35 cellular contexts compared by ENCODE assay signal in genomic region chr6:101199441-101199840, GRCh38.
"Had no signal": no experiment of that assay in that cellular context is flagged by ENCODE, and none has a peak within 500 bp of the region (broad histone marks: within the 10 kb centered on the region; RNA-seq: fewer than 3 reads in every experiment).

No MANE protein-coding gene starts in this region.

- H3K9me3 Mint-ChIP-seq: activated B cell treated with CpG ODN at 0.5 μM for 24 hours; activated CD4-positive, alpha-beta T cell treated with anti-CD3 and anti-CD28 coated beads, Interleukin-2, amount 10 ng/mL, durations not matched to agents 24 days and 14 days; activated CD8-positive, alpha-beta T cell treated with anti-CD3 and anti-CD28 coated beads for 36 hours; activated naive CD8-positive, alpha-beta T cell treated with anti-CD3 and anti-CD28 coated beads for 36 hours; activated T-cell treated with anti-CD3 and anti-CD28 coated beads, Interleukin-2, amount 50 U/mL, for 4 hours; activated T-cell treated with anti-CD3 and anti-CD28 coated beads, Interleukin-2, amount 50 U/mL, for 72 hours; activated T-helper 1 cell treated with anti-CD3 and anti-CD28 coated beads, Interleukin-12 subunit alpha, Interleukin-12 subunit beta, Interleukin-2, Interleukin-4 antibody, amounts not matched to agents 30 ng/mL and 10 ng/mL and 1 ng/mL, durations not matched to agents 14 hours and 24 hours and 36 hours; T-helper 1 cell treated with Interleukin-12 subunit alpha and Interleukin-12 subunit beta and Interleukin-4 antibody, amounts not matched to agents 30 μg/mL and 1 μg/mL, for 36 hours; T-helper 2 cell treated with Interferon-gamma antibody and Interleukin-4, amounts not matched to agents 5 μg/mL and 100 μg/mL, for 36 hours had no signal

- H3K4me3 Mint-ChIP-seq: activated B cell treated with CpG ODN at 0.5 μM for 24 hours; activated CD4-positive, alpha-beta memory T cell treated with anti-CD3 and anti-CD28 coated beads for 36 hours; activated CD4-positive, alpha-beta T cell treated with anti-CD3 and anti-CD28 coated beads, Interleukin-2, amount 10 ng/mL, durations not matched to agents 24 days and 14 days; activated CD8-positive, alpha-beta T cell treated with anti-CD3 and anti-CD28 coated beads for 36 hours; activated naive CD4-positive, alpha-beta T cell treated with anti-CD3 and anti-CD28 coated beads for 36 hours; activated naive CD8-positive, alpha-beta T cell treated with anti-CD3 and anti-CD28 coated beads for 36 hours; activated T-cell treated with anti-CD3 and anti-CD28 coated beads, Interleukin-2, amount 50 U/mL, for 4 hours; activated T-cell treated with anti-CD3 and anti-CD28 coated beads, Interleukin-2, amount 50 U/mL, for 72 hours; activated T-helper 1 cell treated with anti-CD3 and anti-CD28 coated beads, Interleukin-12 subunit alpha, Interleukin-12 subunit beta, Interleukin-2, Interleukin-4 antibody, amounts not matched to agents 30 ng/mL and 10 ng/mL and 1 ng/mL, durations not matched to agents 14 hours and 24 hours and 36 hours; activated T-helper 17 cell treated with anti-CD3 and anti-CD28 coated beads, Interleukin-2, amount 50 U/mL, for 72 hours; T-helper 1 cell treated with Interleukin-12 subunit alpha and Interleukin-12 subunit beta and Interleukin-4 antibody, amounts not matched to agents 30 μg/mL and 1 μg/mL, for 36 hours; T-helper 2 cell treated with Interferon-gamma antibody and Interleukin-4, amounts not matched to agents 5 μg/mL and 100 μg/mL, for 36 hours had no signal

- ATAC-seq: activated CD8-positive, alpha-beta T cell treated with anti-CD3 and anti-CD28 coated beads for 36 hours; activated naive CD4-positive, alpha-beta T cell treated with anti-CD3 and anti-CD28 coated beads, Interleukin-2, amount 50 U/mL, for 72 hours; activated T-cell treated with anti-CD3 and anti-CD28 coated beads, Interleukin-2, amount 50 U/mL, for 4 hours; activated T-cell treated with anti-CD3 and anti-CD28 coated beads, Interleukin-2, amount 50 U/mL, for 72 hours; activated T-helper 17 cell treated with anti-CD3 and anti-CD28 coated beads, Interleukin-2, amount 50 U/mL, for 72 hours; body of pancreas had no signal

- H3K4me1 ChIP-seq: adrenal gland, body of pancreas, breast epithelium had no signal

- H3K4me3 ChIP-seq: adrenal gland, body of pancreas, breast epithelium had no signal

- H3K36me3 ChIP-seq: adrenal gland, brain microvascular endothelial cell, breast epithelium had no signal

- H3K4me1 Mint-ChIP-seq: activated B cell treated with CpG ODN at 0.5 μM for 24 hours; activated CD4-positive, alpha-beta T cell treated with anti-CD3 and anti-CD28 coated beads, Interleukin-2, amount 10 ng/mL, durations not matched to agents 24 days and 14 days; activated naive CD8-positive, alpha-beta T cell treated with anti-CD3 and anti-CD28 coated beads for 36 hours; activated T-helper 17 cell treated with anti-CD3 and anti-CD28 coated beads, Interleukin-2, amount 50 U/mL, for 72 hours had no signal

- DNase-seq: activated B cell treated with CpG ODN at 0.5 μM for 24 hours; activated CD4-positive, alpha-beta memory T cell treated with anti-CD3 and anti-CD28 coated beads for 36 hours; activated CD4-positive, alpha-beta T cell treated with anti-CD3 and anti-CD28 coated beads for 4 hours; activated CD4-positive, alpha-beta T cell treated with anti-CD3 and anti-CD28 coated beads, Interleukin-2, amount 10 ng/mL, durations not matched to agents 24 days and 14 days; activated CD4-positive, alpha-beta T cell treated with anti-CD3 and anti-CD28 coated beads, Interleukin-2, amount 50 U/mL, for 1 hour; activated CD4-positive, alpha-beta T cell treated with anti-CD3 and anti-CD28 coated beads, Interleukin-2, amount 50 U/mL, for 4 hours; activated CD4-positive, CD25-positive, alpha-beta regulatory T cell treated with anti-CD3 and anti-CD28 coated beads, Interleukin-2, amount 50 U/mL, for 72 hours; activated CD8-positive, alpha-beta memory T cell treated with anti-CD3 and anti-CD28 coated beads, Interleukin-2, amount 50 U/mL, for 4 hours; activated CD8-positive, alpha-beta T cell treated with anti-CD3 and anti-CD28 coated beads for 36 hours; activated effector memory CD4-positive, alpha-beta T cell treated with anti-CD3 and anti-CD28 coated beads, Interleukin-2, amount 50 U/mL, for 16 hours; activated gamma-delta T cell treated with Interleukin-2 at 50 U/mL for 16 hours; activated naive CD4-positive, alpha-beta T cell; activated naive CD4-positive, alpha-beta T cell treated with anti-CD3 and anti-CD28 coated beads for 36 hours; activated naive CD4-positive, alpha-beta T cell treated with anti-CD3 and anti-CD28 coated beads, Interleukin-2, amount 50 U/mL, for 16 hours; activated naive CD8-positive, alpha-beta T cell treated with anti-CD3 and anti-CD28 coated beads for 36 hours; activated T-cell treated with anti-CD3 and anti-CD28 coated beads for 4 hours; activated T-cell treated with anti-CD3 and anti-CD28 coated beads, Interleukin-2, amount 50 U/mL, for 1 hour; activated T-cell treated with anti-CD3 and anti-CD28 coated beads, Interleukin-2, amount 50 U/mL, for 4 hours; activated T-cell treated with anti-CD3 and anti-CD28 coated beads, Interleukin-2, amount 50 U/mL, for 72 hours; adrenal gland; amniotic stem cell; aorta; body of pancreas; brain microvascular endothelial cell; central memory CD4-positive, alpha-beta T cell; T-helper 1 cell; T-helper 2 cell; T-helper 9 cell had no signal

- H3K36me3 Mint-ChIP-seq: activated CD4-positive, alpha-beta memory T cell treated with anti-CD3 and anti-CD28 coated beads for 36 hours; activated naive CD4-positive, alpha-beta T cell treated with anti-CD3 and anti-CD28 coated beads, Interleukin-2, amount 50 U/mL, for 72 hours; activated naive CD8-positive, alpha-beta T cell treated with anti-CD3 and anti-CD28 coated beads for 36 hours had no signal

- H3K9me3 ChIP-seq: adrenal gland, body of pancreas, breast epithelium had no signal

- H3K27ac Mint-ChIP-seq: activated B cell treated with CpG ODN at 0.5 μM for 24 hours; activated CD4-positive, alpha-beta memory T cell treated with anti-CD3 and anti-CD28 coated beads for 36 hours; activated CD4-positive, alpha-beta T cell treated with anti-CD3 and anti-CD28 coated beads, Interleukin-2, amount 10 ng/mL, durations not matched to agents 24 days and 14 days; activated CD8-positive, alpha-beta T cell treated with anti-CD3 and anti-CD28 coated beads for 36 hours; activated naive CD4-positive, alpha-beta T cell treated with anti-CD3 and anti-CD28 coated beads for 36 hours; activated naive CD4-positive, alpha-beta T cell treated with anti-CD3 and anti-CD28 coated beads, Interleukin-2, amount 50 U/mL, for 72 hours; activated naive CD8-positive, alpha-beta T cell treated with anti-CD3 and anti-CD28 coated beads for 36 hours; activated T-cell treated with anti-CD3 and anti-CD28 coated beads, Interleukin-2, amount 50 U/mL, for 72 hours; activated T-helper 1 cell treated with anti-CD3 and anti-CD28 coated beads, Interleukin-12 subunit alpha, Interleukin-12 subunit beta, Interleukin-2, Interleukin-4 antibody, amounts not matched to agents 30 ng/mL and 10 ng/mL and 1 ng/mL, durations not matched to agents 14 hours and 24 hours and 36 hours; activated T-helper 17 cell treated with anti-CD3 and anti-CD28 coated beads, Interleukin-2, amount 50 U/mL, for 72 hours; T-helper 1 cell treated with Interleukin-12 subunit alpha and Interleukin-12 subunit beta and Interleukin-4 antibody, amounts not matched to agents 30 μg/mL and 1 μg/mL, for 36 hours; T-helper 2 cell treated with Interferon-gamma antibody and Interleukin-4, amounts not matched to agents 5 μg/mL and 100 μg/mL, for 36 hours had no signal

- H3K27me3 Mint-ChIP-seq: activated B cell treated with CpG ODN at 0.5 μM for 24 hours; activated CD4-positive, alpha-beta memory T cell treated with anti-CD3 and anti-CD28 coated beads for 36 hours; activated CD4-positive, alpha-beta T cell treated with anti-CD3 and anti-CD28 coated beads, Interleukin-2, amount 10 ng/mL, durations not matched to agents 24 days and 14 days; activated CD8-positive, alpha-beta T cell treated with anti-CD3 and anti-CD28 coated beads for 36 hours; activated naive CD8-positive, alpha-beta T cell treated with anti-CD3 and anti-CD28 coated beads for 36 hours; activated T-helper 17 cell treated with anti-CD3 and anti-CD28 coated beads, Interleukin-2, amount 50 U/mL, for 72 hours had no signal

- H3K27me3 ChIP-seq: adrenal gland, body of pancreas, brain microvascular endothelial cell, breast epithelium had no signal

- H3K27ac ChIP-seq: adrenal gland, body of pancreas, brain microvascular endothelial cell, breast epithelium, VCaP had no signal
